Comparison of ENCODE assay signal across 8 cellular contexts in genomic region chr3:120558784-120559227, GRCh38. TPM values are rescaled to one million over a fixed set of nuclear protein-coding genes. Genes with fewer than 3 reads are reported as not detected.
DNase-seq lines count a peak whose midpoint lies in the region; ATAC-seq, FAIRE-seq and TF ChIP-seq lines count a peak whose summit lies in the region.

No MANE protein-coding gene starts in this region.

- peak; percentile 74 for FAIRE-seq in RCC 7860 (lab: Jason Lieb, UNC)

- POLR2A ChIA-PET in naive thymus-derived CD4-positive, alpha-beta T cell (lab: Charles Lee): interaction anchor here (0.6 to 1.5 kb wide), 5 partner anchors 8 to 236 kb away, joined by 3 to 9 read pairs (median 3); partner anchors contain the start of gene NDUFB4

- ATAC-seq in GM21737 (IDR thresholded peaks at IDR 0.05; ENCODE audit: unreplicated experiment): peak; percentile 90
- ATAC-seq in naive thymus-derived CD4-positive, alpha-beta T cell: peak; percentile 97
- peak; percentile 86 for ATAC-seq in stimulated activated memory B cell treated with anti-CD40 and anti-IgM and Interleukin-4, amounts not matched to agents 10 μg/mL and 1 μg/mL and 100 μg/mL, for 72 hours

- H3K27ac Mint-ChIP-seq in activated T-helper 1 cell treated with anti-CD3 and anti-CD28 coated beads, Interleukin-12 subunit alpha, Interleukin-12 subunit beta, Interleukin-2, Interleukin-4 antibody, amounts not matched to agents 30 ng/mL and 10 ng/mL and 1 ng/mL, durations not matched to agents 14 hours and 24 hours and 36 hours: peak overlapping the region; percentile 68
- H3K27ac Mint-ChIP-seq in naive thymus-derived CD4-positive, alpha-beta T cell: peak overlapping the region; percentile 54 to 91 (median 83)
- peak overlapping the region; percentile 51 for H3K27ac Mint-ChIP-seq in stimulated activated memory B cell treated with anti-CD40 and anti-IgM and Interleukin-4, amounts not matched to agents 10 μg/mL and 1 μg/mL and 100 μg/mL, for 72 hours

- H3K9ac ChIP-seq in fibroblast of lung (ENCODE audit: insufficient read depth, low read length): peak overlapping the region; percentile 54

- intact Hi-C loops in activated T-helper 1 cell treated with anti-CD3 and anti-CD28 coated beads, Interleukin-12 subunit alpha, Interleukin-12 subunit beta, Interleukin-2, Interleukin-4 antibody, amounts not matched to agents 30 ng/mL and 10 ng/mL and 1 ng/mL, durations not matched to agents 14 hours and 24 hours and 36 hours (cut with micrococcal nuclease): loop anchor here (1.0 to 5.0 kb wide), 9 partner anchors 37 to 737 kb away; partner anchors contain the start of genes GSK3B, GTF2E1, LRRC58 and NDUFB4
- intact Hi-C loops in naive thymus-derived CD4-positive, alpha-beta T cell (cut with micrococcal nuclease): loop anchor here (1.0 to 2.0 kb wide), 8 partner anchors 52 to 667 kb away; partner anchors contain the start of genes LRRC58 (in 2 of the 2), GSK3B (in 1 of the 2), GTF2E1 (in 1 of the 2) and RABL3 (in 1 of the 2)

- H3K4me3 Mint-ChIP-seq in activated T-helper 1 cell treated with anti-CD3 and anti-CD28 coated beads, Interleukin-12 subunit alpha, Interleukin-12 subunit beta, Interleukin-2, Interleukin-4 antibody, amounts not matched to agents 30 ng/mL and 10 ng/mL and 1 ng/mL, durations not matched to agents 14 hours and 24 hours and 36 hours: peak overlapping the region; percentile 79
- H3K4me3 Mint-ChIP-seq in naive thymus-derived CD4-positive, alpha-beta T cell: peak overlapping the region; percentile 75 to 87 (median 82)
- H3K4me3 Mint-ChIP-seq in stimulated activated memory B cell treated with anti-CD40 and anti-IgM and Interleukin-4, amounts not matched to agents 10 μg/mL and 1 μg/mL and 100 μg/mL, for 72 hours: peak overlapping the region; percentile 69

- no peaks in the 10 kb centered on the region for H3K36me3 ChIP-seq in fibroblast of lung (ENCODE audit: control insufficient read depth, insufficient read depth, low read length)
- no peaks in the 10 kb centered on the region for H3K36me3 ChIP-seq in naive thymus-derived CD4-positive, alpha-beta T cell (ENCODE audit: control insufficient read depth in 2 of 3, insufficient read depth in 3 of 3, low read length in 3 of 3)

- no peaks in the 10 kb centered on the region for H3K9me3 ChIP-seq in fibroblast of lung (ENCODE audit: control insufficient read depth, insufficient read depth, low read depth, low read length)
- no peaks in the 10 kb centered on the region for H3K9me3 ChIP-seq in naive thymus-derived CD4-positive, alpha-beta T cell (ENCODE audit: control insufficient read depth in 2 of 3, low read length in 3 of 3)

- DNase-seq in DMS79 (lab: John Stamatoyannopoulos, UW) (peak; percentile 80), KBM-7 (peak; percentile 94), RCC 7860 (ENCODE audit: low spot score) (peak; percentile 90), fibroblast of lung (ENCODE audit: low read depth in 2 of 2) (peak; percentile 82 to 88)
- DNase-seq in activated T-helper 1 cell treated with anti-CD3 and anti-CD28 coated beads, Interleukin-12 subunit alpha, Interleukin-12 subunit beta, Interleukin-2, Interleukin-4 antibody, amounts not matched to agents 30 ng/mL and 10 ng/mL and 1 ng/mL, durations not matched to agents 14 hours and 24 hours and 36 hours (ENCODE audit: low spot score): peak; percentile 81
- DNase-seq in naive thymus-derived CD4-positive, alpha-beta T cell: peak; percentile 80 to 89 (median 88)

- in situ Hi-C loops in KBM-7 (cut with MboI; ENCODE audit: low pct_unique_long_range_greater_than_20kb, low sequenced_read_pairs): loop anchor here (25.0 kb wide), 1 partner anchor 322 kb away; no protein-coding TSS in a partner anchor

- peaks cover 23% of the 10 kb centered on the region for H3K4me1 Mint-ChIP-seq in activated T-helper 1 cell treated with anti-CD3 and anti-CD28 coated beads, Interleukin-12 subunit alpha, Interleukin-12 subunit beta, Interleukin-2, Interleukin-4 antibody, amounts not matched to agents 30 ng/mL and 10 ng/mL and 1 ng/mL, durations not matched to agents 14 hours and 24 hours and 36 hours (ENCODE audit: low read depth)
- peaks cover 6 to 23% (median 16%) of the 10 kb centered on the region in 7 donors for H3K4me1 Mint-ChIP-seq in naive thymus-derived CD4-positive, alpha-beta T cell
- H3K4me1 Mint-ChIP-seq in stimulated activated memory B cell treated with anti-CD40 and anti-IgM and Interleukin-4, amounts not matched to agents 10 μg/mL and 1 μg/mL and 100 μg/mL, for 72 hours: peaks cover 18% of the 10 kb centered on the region

- H3K27ac ChIP-seq in fibroblast of lung (ENCODE audit: insufficient read depth, low read length): peak overlapping the region; percentile 79
- H3K27ac ChIP-seq in naive thymus-derived CD4-positive, alpha-beta T cell (ENCODE audit: low read depth, low read length): peak overlapping the region; percentile 58

- H3K27me3 ChIP-seq in fibroblast of lung (ENCODE audit: control insufficient read depth, insufficient read depth, low read length): no peaks in the 10 kb centered on the region
- H3K27me3 ChIP-seq in naive thymus-derived CD4-positive, alpha-beta T cell (ENCODE audit: control insufficient read depth in 2 of 2, insufficient read depth in 2 of 2, low read length in 2 of 2): peaks cover 0 to 4% of the 10 kb centered on the region in 2 donors

- H4K20me1 ChIP-seq in fibroblast of lung (ENCODE audit: control insufficient read depth, extremely low read depth, insufficient read depth, low read length): no peaks in the 10 kb centered on the region

- peak overlapping the region; percentile 91 for H3K4me2 ChIP-seq in fibroblast of lung (ENCODE audit: extremely low read depth, insufficient read depth, low read length)

- H3K4me3 ChIP-seq in fibroblast of lung (replicated peaks in 1 of 4; ENCODE audit: control extremely low read depth in 1 of 4, insufficient read depth in 1 of 4, low read depth in 3 of 4, low read length in 4 of 4): peak overlapping the region; percentile 43 to 68 (median 60)
- peak overlapping the region; percentile 61 for H3K4me3 ChIP-seq in naive thymus-derived CD4-positive, alpha-beta T cell (ENCODE audit: low read length)

- no peaks in the 10 kb centered on the region for H3K9me3 Mint-ChIP-seq in activated T-helper 1 cell treated with anti-CD3 and anti-CD28 coated beads, Interleukin-12 subunit alpha, Interleukin-12 subunit beta, Interleukin-2, Interleukin-4 antibody, amounts not matched to agents 30 ng/mL and 10 ng/mL and 1 ng/mL, durations not matched to agents 14 hours and 24 hours and 36 hours
- H3K9me3 Mint-ChIP-seq in naive thymus-derived CD4-positive, alpha-beta T cell: peaks cover 0 to 1% (median 0%) of the 10 kb centered on the region in 11 donors
- H3K9me3 Mint-ChIP-seq in stimulated activated memory B cell treated with anti-CD40 and anti-IgM and Interleukin-4, amounts not matched to agents 10 μg/mL and 1 μg/mL and 100 μg/mL, for 72 hours: no peaks in the 10 kb centered on the region

- H2AFZ ChIP-seq in fibroblast of lung (ENCODE audit: low read length): peak overlapping the region; percentile 60

- H3K27me3 Mint-ChIP-seq in activated T-helper 1 cell treated with anti-CD3 and anti-CD28 coated beads, Interleukin-12 subunit alpha, Interleukin-12 subunit beta, Interleukin-2, Interleukin-4 antibody, amounts not matched to agents 30 ng/mL and 10 ng/mL and 1 ng/mL, durations not matched to agents 14 hours and 24 hours and 36 hours (ENCODE audit: insufficient read depth): peaks cover 2% of the 10 kb centered on the region
- H3K27me3 Mint-ChIP-seq in naive thymus-derived CD4-positive, alpha-beta T cell: peaks cover 0 to 13% (median 7%) of the 10 kb centered on the region in 5 donors
- H3K27me3 Mint-ChIP-seq in stimulated activated memory B cell treated with anti-CD40 and anti-IgM and Interleukin-4, amounts not matched to agents 10 μg/mL and 1 μg/mL and 100 μg/mL, for 72 hours: peaks cover 10% of the 10 kb centered on the region

- CTCF ChIA-PET in naive thymus-derived CD4-positive, alpha-beta T cell (lab: Charles Lee): interaction anchor here (0.6 to 9.7 kb wide), 31 partner anchors 8 to 1356 kb away, joined by 3 to 114 read pairs (median 3); partner anchors contain the start of gene NDUFB4

- no peaks in the 10 kb centered on the region for H3K79me2 ChIP-seq in fibroblast of lung (ENCODE audit: control insufficient read depth, insufficient read depth, low read length)

- no peaks in the 10 kb centered on the region for H3K36me3 Mint-ChIP-seq in activated T-helper 1 cell treated with anti-CD3 and anti-CD28 coated beads, Interleukin-12 subunit alpha, Interleukin-12 subunit beta, Interleukin-2, Interleukin-4 antibody, amounts not matched to agents 30 ng/mL and 10 ng/mL and 1 ng/mL, durations not matched to agents 14 hours and 24 hours and 36 hours (ENCODE audit: low read depth)
- H3K36me3 Mint-ChIP-seq in naive thymus-derived CD4-positive, alpha-beta T cell: no peaks in the 10 kb centered on the region
- no peaks in the 10 kb centered on the region for H3K36me3 Mint-ChIP-seq in stimulated activated memory B cell treated with anti-CD40 and anti-IgM and Interleukin-4, amounts not matched to agents 10 μg/mL and 1 μg/mL and 100 μg/mL, for 72 hours

- TF ChIP-seq CTCF in fibroblast of lung (conservative IDR thresholded peaks at IDR 0.05 in 1 of 2, IDR thresholded peaks at IDR 0.05 in 1 of 2; ENCODE audit: low read depth in 1 of 2, low read length in 2 of 2): peak; percentile 87 to 89

- peaks cover 14% of the 10 kb centered on the region for H3K4me1 ChIP-seq in fibroblast of lung (ENCODE audit: control insufficient read depth, extremely low read depth, insufficient read depth, low read length)
- H3K4me1 ChIP-seq in naive thymus-derived CD4-positive, alpha-beta T cell (ENCODE audit: control insufficient read depth in 2 of 2, insufficient read depth in 2 of 2, low read length in 2 of 2): peaks cover 6% of the 10 kb centered on the region in 2 donors

RNA-seq across cellular contexts. Expression of gene NDUFB4, which starts 37.3 kb away (rescaled TPM):
- 107 and 108 TPM in 2 replicates for total RNA-seq in activated T-helper 1 cell treated with anti-CD3 and anti-CD28 coated beads, Interleukin-12 subunit alpha, Interleukin-12 subunit beta, Interleukin-2, Interleukin-4 antibody, amounts not matched to agents 30 ng/mL and 10 ng/mL and 1 ng/mL, durations not matched to agents 14 hours and 24 hours and 36 hours
- 24.9 and 26.9 TPM in 2 replicates for total RNA-seq in fibroblast of lung
- 178 and 185 TPM in 2 replicates for polyA plus RNA-seq in fibroblast of lung
- polyA plus RNA-seq in fibroblast of lung (2012): 194 and 205 TPM in 2 replicates
- 42.5 and 52.1 TPM in 2 replicates for polyA minus RNA-seq in fibroblast of lung (ENCODE audit: low replicate concordance)
- 100 to 1,000 TPM in 1 of 5 experiments, 10 to 100 TPM in 4; 63.4 to 126 (median 76.2) TPM for total RNA-seq in naive thymus-derived CD4-positive, alpha-beta T cell
- polyA plus RNA-seq in naive thymus-derived CD4-positive, alpha-beta T cell: 100 to 1,000 TPM; 155 to 277 TPM

Comparison
In these comparisons a context has a peak if more than half of its experiments do, and no peak if none do; other contexts are left out.
1. Peak in every context shown above with its lines: DNase-seq, ATAC-seq, H3K4me3 ChIP-seq and H3K27ac ChIP-seq.